In genomic region chr1:25247024-25247828, GRCh38 we compare ENCODE assay signal across 7 cellular contexts. TPM values are rescaled to one million over a fixed set of nuclear protein-coding genes. Genes with fewer than 3 reads are reported as not detected.
A peak's percentile ranks its signal among the peaks of the same experiment; 100 is the strongest.
DNase-seq lines count a peak whose midpoint lies in the region; ATAC-seq and TF ChIP-seq lines count a peak whose summit lies in the region.

A gene with protein sequence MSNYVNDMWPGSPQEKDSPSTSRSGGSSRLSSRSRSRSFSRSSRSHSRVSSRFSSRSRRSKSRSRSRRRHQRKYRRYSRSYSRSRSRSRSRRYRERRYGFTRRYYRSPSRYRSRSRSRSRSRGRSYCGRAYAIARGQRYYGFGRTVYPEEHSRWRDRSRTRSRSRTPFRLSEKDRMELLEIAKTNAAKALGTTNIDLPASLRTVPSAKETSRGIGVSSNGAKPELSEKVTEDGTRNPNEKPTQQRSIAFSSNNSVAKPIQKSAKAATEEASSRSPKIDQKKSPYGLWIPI (minus strand): TSS chr1:25247454. CDS start chr1:25246963, 491 bp downstream.

- peak within 1 kb of the TSS; percentile 99 for H3K27ac ChIP-seq in hepatocyte

- TF ChIP-seq CTCF in astrocyte of the cerebellum (IDR thresholded peaks at IDR 0.05; ENCODE audit: low read depth, low read length, missing control alignments): no peak
- no peak for TF ChIP-seq CTCF in hepatocyte (IDR thresholded peaks at IDR 0.05; ENCODE audit: poor library complexity)

- peak within 1 kb of the TSS; percentile 99 for H3K4me3 ChIP-seq in astrocyte of the cerebellum (ENCODE audit: low read depth, low read length)
- peak within 1 kb of the TSS; percentile 87 for H3K4me3 ChIP-seq in hepatocyte

- under 1% methylated on average over 75 of the region's 79 CpGs for WGBS in hepatocyte (ENCODE audit: low lambda C conversion rate, missing lambda C conversion rate)

- no peaks in the 10 kb centered on the region for H3K27me3 ChIP-seq in hepatocyte

- DNase-seq in NCI-H2029 (lab: John Stamatoyannopoulos, UW) (peak; percentile 92), T-helper 22 cell (ENCODE audit: low read depth) (peak; percentile 100), astrocyte of the cerebellum (ENCODE audit: low read depth) (peak; percentile 91), hepatocyte (ENCODE audit: low spot score) (peak; percentile 100), renal cortical epithelial cell (ENCODE audit: low read depth) (peak; percentile 89)

- in situ Hi-C loops in astrocyte of the cerebellum (cut with HindIII; ENCODE audit: low sequenced_read_pairs): no loop called here

- no peaks in the 10 kb centered on the region for H3K9me3 ChIP-seq in hepatocyte (ENCODE audit: low read depth)

- H4K20me1 ChIP-seq in hepatocyte (ENCODE audit: insufficient read depth, poor library complexity, severe bottlenecking): peaks cover 32% of the 10 kb centered on the region

- peak; percentile 85 for ATAC-seq in GM18502 (IDR thresholded peaks at IDR 0.05; ENCODE audit: poor library complexity, unreplicated experiment)
- ATAC-seq in HG02970 (IDR thresholded peaks at IDR 0.05; ENCODE audit: low FRiP score, unreplicated experiment): peak; percentile 73

- H3K79me2 ChIP-seq in hepatocyte: peaks cover 43% of the 10 kb centered on the region

- peaks cover 4% of the 10 kb centered on the region for H3K36me3 ChIP-seq in hepatocyte (replicated peaks; ENCODE audit: insufficient read depth, low read depth)

- peak within 1 kb of the TSS; percentile 65 for H2AFZ ChIP-seq in hepatocyte

- H3K4me1 ChIP-seq in hepatocyte (ENCODE audit: insufficient read depth): peaks cover 14% of the 10 kb centered on the region

- no peaks in the 10 kb centered on the region for H3K9me2 ChIP-seq in hepatocyte (replicated peaks; ENCODE audit: insufficient read depth)

- peak within 1 kb of the TSS; percentile 80 for H3K4me2 ChIP-seq in hepatocyte

RNA-seq across cellular contexts. Expression of the gene that starts here (rescaled TPM):
- total RNA-seq in hepatocyte (90.4 and 153 TPM in 2 replicates), renal cortical epithelial cell (59.9 and 153 TPM in 2 replicates)
- polyA plus RNA-seq in hepatocyte: 160 and 236 TPM in 2 replicates

Comparison
In these comparisons a context has a peak if more than half of its experiments do, and no peak if none do; other contexts are left out.
1. Peak in every context shown above with its lines: DNase-seq, ATAC-seq, H3K4me3 ChIP-seq and H3K27ac ChIP-seq.